In the genomic region with DNA sequence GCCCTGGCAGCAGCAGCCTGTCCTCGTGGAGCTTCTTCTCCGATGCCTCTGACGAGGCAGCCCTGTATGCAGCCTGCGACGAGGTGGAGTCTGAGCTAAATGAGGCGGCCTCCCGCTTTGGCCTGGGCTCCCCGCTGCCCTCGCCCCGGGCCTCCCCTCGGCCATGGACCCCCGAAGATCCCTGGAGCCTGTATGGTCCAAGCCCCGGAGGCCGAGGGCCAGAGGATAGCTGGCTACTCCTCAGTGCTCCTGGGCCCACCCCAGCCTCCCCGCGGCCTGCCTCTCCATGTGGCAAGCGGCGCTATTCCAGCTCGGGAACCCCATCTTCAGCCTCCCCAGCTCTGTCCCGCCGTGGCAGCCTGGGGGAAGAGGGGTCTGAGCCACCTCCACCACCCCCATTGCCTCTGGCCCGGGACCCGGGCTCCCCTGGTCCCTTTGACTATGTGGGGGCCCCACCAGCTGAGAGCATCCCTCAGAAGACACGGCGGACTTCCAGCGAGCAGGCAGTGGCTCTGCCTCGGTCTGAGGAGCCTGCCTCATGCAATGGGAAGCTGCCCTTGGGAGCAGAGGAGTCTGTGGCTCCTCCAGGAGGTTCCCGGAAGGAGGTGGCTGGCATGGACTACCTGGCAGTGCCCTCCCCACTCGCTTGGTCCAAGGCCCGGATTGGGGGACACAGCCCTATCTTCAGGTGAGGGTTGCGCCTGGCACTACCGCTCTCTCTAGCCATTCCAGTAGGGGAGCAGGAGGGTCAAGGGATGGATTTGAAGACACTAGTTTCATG, we compare ENCODE assay signal across 1 cellular context.
A peak's percentile ranks its signal among the peaks of the same experiment; 100 is the strongest.
TF ChIP-seq lines count a peak whose summit lies in the region.

No MANE protein-coding gene starts in this region.

TF ChIP-seq in HepG2, 621 proteins besides CTCF, POLR2A, EP300 and RAD21:
- TF ChIP-seq, protein P1, sequence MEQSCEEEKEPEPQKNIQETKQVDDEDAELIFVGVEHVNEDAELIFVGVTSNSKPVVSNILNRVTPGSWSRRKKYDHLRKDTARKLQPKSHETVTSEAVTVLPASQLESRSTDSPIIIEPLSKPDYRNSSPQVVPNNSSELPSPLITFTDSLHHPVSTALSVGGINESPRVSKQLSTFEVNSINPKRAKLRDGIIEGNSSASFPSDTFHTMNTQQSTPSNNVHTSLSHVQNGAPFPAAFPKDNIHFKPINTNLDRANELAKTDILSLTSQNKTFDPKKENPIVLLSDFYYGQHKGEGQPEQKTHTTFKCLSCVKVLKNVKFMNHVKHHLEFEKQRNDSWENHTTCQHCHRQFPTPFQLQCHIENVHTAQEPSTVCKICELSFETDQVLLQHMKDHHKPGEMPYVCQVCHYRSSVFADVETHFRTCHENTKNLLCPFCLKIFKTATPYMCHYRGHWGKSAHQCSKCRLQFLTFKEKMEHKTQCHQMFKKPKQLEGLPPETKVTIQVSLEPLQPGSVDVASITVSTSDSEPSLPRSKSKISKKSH (CRISPR knock-in tag; IDR thresholded peaks at IDR 0.05; ENCODE audit: borderline replicate concordance): peak; percentile 17; the same call in 1 of the 2 replicates
- TF ChIP-seq GABPB1 (CRISPR knock-in tag; IDR thresholded peaks at IDR 0.05) (peak; percentile 9; the same call in 1 of the 2 replicates), ZNF263 (CRISPR knock-in tag; IDR thresholded peaks at IDR 0.05) (0 out of 2 replicates have a peak, but pooled peaks have one; percentile 32), MYC (CRISPR knock-in tag; IDR thresholded peaks at IDR 0.05; ENCODE audit: borderline replicate concordance) (0 out of 2 replicates have a peak, but pooled peaks have one; percentile 9), SRY (CRISPR knock-in tag; IDR thresholded peaks at IDR 0.05) (no peak), ZNF431 (CRISPR knock-in tag; IDR thresholded peaks at IDR 0.05; ENCODE audit: borderline replicate concordance, low read depth) (no peak)
- TF ChIP-seq, protein P2, sequence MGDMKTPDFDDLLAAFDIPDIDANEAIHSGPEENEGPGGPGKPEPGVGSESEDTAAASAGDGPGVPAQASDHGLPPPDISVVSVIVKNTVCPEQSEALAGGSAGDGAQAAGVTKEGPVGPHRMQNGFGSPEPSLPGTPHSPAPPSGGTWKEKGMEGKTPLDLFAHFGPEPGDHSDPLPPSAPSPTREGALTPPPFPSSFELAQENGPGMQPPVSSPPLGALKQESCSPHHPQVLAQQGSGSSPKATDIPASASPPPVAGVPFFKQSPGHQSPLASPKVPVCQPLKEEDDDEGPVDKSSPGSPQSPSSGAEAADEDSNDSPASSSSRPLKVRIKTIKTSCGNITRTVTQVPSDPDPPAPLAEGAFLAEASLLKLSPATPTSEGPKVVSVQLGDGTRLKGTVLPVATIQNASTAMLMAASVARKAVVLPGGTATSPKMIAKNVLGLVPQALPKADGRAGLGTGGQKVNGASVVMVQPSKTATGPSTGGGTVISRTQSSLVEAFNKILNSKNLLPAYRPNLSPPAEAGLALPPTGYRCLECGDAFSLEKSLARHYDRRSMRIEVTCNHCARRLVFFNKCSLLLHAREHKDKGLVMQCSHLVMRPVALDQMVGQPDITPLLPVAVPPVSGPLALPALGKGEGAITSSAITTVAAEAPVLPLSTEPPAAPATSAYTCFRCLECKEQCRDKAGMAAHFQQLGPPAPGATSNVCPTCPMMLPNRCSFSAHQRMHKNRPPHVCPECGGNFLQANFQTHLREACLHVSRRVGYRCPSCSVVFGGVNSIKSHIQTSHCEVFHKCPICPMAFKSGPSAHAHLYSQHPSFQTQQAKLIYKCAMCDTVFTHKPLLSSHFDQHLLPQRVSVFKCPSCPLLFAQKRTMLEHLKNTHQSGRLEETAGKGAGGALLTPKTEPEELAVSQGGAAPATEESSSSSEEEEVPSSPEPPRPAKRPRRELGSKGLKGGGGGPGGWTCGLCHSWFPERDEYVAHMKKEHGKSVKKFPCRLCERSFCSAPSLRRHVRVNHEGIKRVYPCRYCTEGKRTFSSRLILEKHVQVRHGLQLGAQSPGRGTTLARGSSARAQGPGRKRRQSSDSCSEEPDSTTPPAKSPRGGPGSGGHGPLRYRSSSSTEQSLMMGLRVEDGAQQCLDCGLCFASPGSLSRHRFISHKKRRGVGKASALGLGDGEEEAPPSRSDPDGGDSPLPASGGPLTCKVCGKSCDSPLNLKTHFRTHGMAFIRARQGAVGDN (CRISPR knock-in tag; IDR thresholded peaks at IDR 0.05): 0 out of 2 replicates have a peak, but pooled peaks have one; percentile 15
- TF ChIP-seq, protein P3, sequence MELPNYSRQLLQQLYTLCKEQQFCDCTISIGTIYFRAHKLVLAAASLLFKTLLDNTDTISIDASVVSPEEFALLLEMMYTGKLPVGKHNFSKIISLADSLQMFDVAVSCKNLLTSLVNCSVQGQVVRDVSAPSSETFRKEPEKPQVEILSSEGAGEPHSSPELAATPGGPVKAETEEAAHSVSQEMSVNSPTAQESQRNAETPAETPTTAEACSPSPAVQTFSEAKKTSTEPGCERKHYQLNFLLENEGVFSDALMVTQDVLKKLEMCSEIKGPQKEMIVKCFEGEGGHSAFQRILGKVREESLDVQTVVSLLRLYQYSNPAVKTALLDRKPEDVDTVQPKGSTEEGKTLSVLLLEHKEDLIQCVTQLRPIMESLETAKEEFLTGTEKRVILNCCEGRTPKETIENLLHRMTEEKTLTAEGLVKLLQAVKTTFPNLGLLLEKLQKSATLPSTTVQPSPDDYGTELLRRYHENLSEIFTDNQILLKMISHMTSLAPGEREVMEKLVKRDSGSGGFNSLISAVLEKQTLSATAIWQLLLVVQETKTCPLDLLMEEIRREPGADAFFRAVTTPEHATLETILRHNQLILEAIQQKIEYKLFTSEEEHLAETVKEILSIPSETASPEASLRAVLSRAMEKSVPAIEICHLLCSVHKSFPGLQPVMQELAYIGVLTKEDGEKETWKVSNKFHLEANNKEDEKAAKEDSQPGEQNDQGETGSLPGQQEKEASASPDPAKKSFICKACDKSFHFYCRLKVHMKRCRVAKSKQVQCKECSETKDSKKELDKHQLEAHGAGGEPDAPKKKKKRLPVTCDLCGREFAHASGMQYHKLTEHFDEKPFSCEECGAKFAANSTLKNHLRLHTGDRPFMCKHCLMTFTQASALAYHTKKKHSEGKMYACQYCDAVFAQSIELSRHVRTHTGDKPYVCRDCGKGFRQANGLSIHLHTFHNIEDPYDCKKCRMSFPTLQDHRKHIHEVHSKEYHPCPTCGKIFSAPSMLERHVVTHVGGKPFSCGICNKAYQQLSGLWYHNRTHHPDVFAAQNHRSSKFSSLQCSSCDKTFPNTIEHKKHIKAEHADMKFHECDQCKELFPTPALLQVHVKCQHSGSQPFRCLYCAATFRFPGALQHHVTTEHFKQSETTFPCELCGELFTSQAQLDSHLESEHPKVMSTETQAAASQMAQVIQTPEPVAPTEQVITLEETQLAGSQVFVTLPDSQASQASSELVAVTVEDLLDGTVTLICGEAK (IDR thresholded peaks at IDR 0.05): no peak
- TF ChIP-seq, protein P3 (CRISPR knock-in tag; IDR thresholded peaks at IDR 0.05): peak; percentile 51; the same call in 1 of the 2 replicates
